ENCODE assay signal across 11 cellular contexts in genomic region chr17:59634632-59635561, GRCh38. TPM values are rescaled to one million over a fixed set of nuclear protein-coding genes. Genes with fewer than 3 reads are reported as not detected.
DNase-seq lines count a peak whose midpoint lies in the region; ATAC-seq, FAIRE-seq and TF ChIP-seq lines count a peak whose summit lies in the region.
"Had no signal": no experiment of that assay in that cellular context is flagged by ENCODE, and none has a peak within 500 bp of the region (broad histone marks: within the 10 kb centered on the region; RNA-seq: fewer than 3 reads in every experiment).

No MANE protein-coding gene starts in this region.

- H2AFZ ChIP-seq in H1 (ENCODE audit: low read length): no peak overlapping the region
- no peak overlapping the region for H2AFZ ChIP-seq in osteoblast (ENCODE audit: low read length)

- WGBS in H1 (ENCODE audit: extremely low coverage in 1 of 2, insufficient coverage in 1 of 2, insufficient read length in 1 of 2, insufficient replicate concordance in 2 of 2, low coverage in 1 of 2, low lambda C conversion rate in 2 of 2, missing lambda C conversion rate in 1 of 2), 2 experiments: 66% methylated on average over 3 of the region's 3 CpGs; no CpG with 5 or more reads in 1 of the 2 experiments

- no peak overlapping the region for H4K91ac ChIP-seq in H1 (replicated peaks; ENCODE audit: insufficient read length, low read length)

- CTCF ChIA-PET in H1 (lab: Charles Lee; ENCODE audit: partially characterized antibody): interaction anchor here (0.6 kb wide), 1 partner anchor 29 kb away, joined by 3 read pairs; no protein-coding TSS in a partner anchor

- peak; percentile 64 for ATAC-seq in GM18861 (IDR thresholded peaks at IDR 0.05; ENCODE audit: unreplicated experiment)
- ATAC-seq in HG02763 (IDR thresholded peaks at IDR 0.05; ENCODE audit: unreplicated experiment): no peak

- FAIRE-seq in H1 (lab: Jason Lieb, UNC): no peak

- no peak overlapping the region for H3K4ac ChIP-seq in H1 (replicated peaks; ENCODE audit: insufficient read length, low read depth, low read length)

- H3K56ac ChIP-seq in H1 (replicated peaks; ENCODE audit: insufficient read length, low read depth, low read length): no peak overlapping the region

- no peak overlapping the region for H3K14ac ChIP-seq in H1 (ENCODE audit: insufficient read length)

- H2BK15ac ChIP-seq in H1 (ENCODE audit: low read length): no peak overlapping the region

- 0 out of 4 replicates have a peak, but pooled peaks cover 0 to 4% of the 10 kb centered on the region in 2 experiments for H3K9me3 ChIP-seq in H1 (ENCODE audit: insufficient read depth in 2 of 2, low read depth in 1 of 2, low read length in 1 of 2)
- H3K9me3 ChIP-seq in osteoblast (ENCODE audit: low read depth, low read length): no peaks in the 10 kb centered on the region
- H3K9me3 ChIP-seq: esophagus squamous epithelium had no signal

- TF ChIP-seq POLR2A in H1 (IDR thresholded peaks at IDR 0.05; ENCODE audit: control extremely low read depth in 1 of 2, low read depth in 2 of 2, low read length in 2 of 2): no peak

- H4K20me1 ChIP-seq in H1 (replicated peaks in 1 of 2; ENCODE audit: control insufficient read depth in 1 of 2, insufficient read depth in 2 of 2, low read length in 2 of 2): peaks cover 5 to 16% of the 10 kb centered on the region in 2 experiments
- peaks cover 78% of the 10 kb centered on the region for H4K20me1 ChIP-seq in osteoblast (ENCODE audit: insufficient read depth, low read length)

- H3K23me2 ChIP-seq in H1 (ENCODE audit: low read depth, low read length): no peaks in the 10 kb centered on the region

- no peak overlapping the region for H2BK120ac ChIP-seq in H1 (replicated peaks; ENCODE audit: low read depth, low read length)

- no peak overlapping the region for H4K8ac ChIP-seq in H1 (ENCODE audit: extremely low read depth, insufficient read depth, low read length)

- peaks cover 19 to 93% of the 10 kb centered on the region in 2 experiments for H3K79me2 ChIP-seq in H1 (ENCODE audit: control insufficient read depth in 1 of 2, insufficient read depth in 2 of 2, low read length in 2 of 2)
- peaks cover 95% of the 10 kb centered on the region for H3K79me2 ChIP-seq in osteoblast (ENCODE audit: insufficient read depth, low read length)

- no peak for TF ChIP-seq EP300 in H1 (IDR thresholded peaks at IDR 0.05; ENCODE audit: borderline replicate concordance in 1 of 2, low read depth in 2 of 2, low read length in 2 of 2)

- POLR2A ChIA-PET in H1 (lab: Charles Lee; ENCODE audit: partially characterized antibody): interaction anchor here (0.5 to 4.2 kb wide), 5 partner anchors 8 to 118 kb away, joined by 3 to 17 read pairs (median 4); partner anchors contain the start of gene CLTC

- H3K4me1 ChIP-seq in H1 (replicated peaks in 1 of 4; ENCODE audit: control insufficient read depth in 3 of 4, insufficient read depth in 4 of 4, low read length in 3 of 4) (peaks cover 0 to 6% (median 4%) of the 10 kb centered on the region in 4 experiments; a peak in 5 of 7 replicates), osteoblast (ENCODE audit: insufficient read depth, low read length) (peaks cover 30% of the 10 kb centered on the region)

- no peak overlapping the region for H2BK20ac ChIP-seq in H1 (ENCODE audit: low read length)

- TF ChIP-seq CTCF in H1 (IDR thresholded peaks at IDR 0.05; ENCODE audit: control extremely low read depth in 1 of 3, insufficient read depth in 1 of 3, low read depth in 1 of 3, low read length in 3 of 3): no peak
- TF ChIP-seq CTCF in osteoblast (IDR thresholded peaks at IDR 0.05; ENCODE audit: extremely low read depth, low read depth, low read length): no peak

- no peak overlapping the region for H2BK5ac ChIP-seq in H1 (ENCODE audit: low read depth, low read length)

- no peak overlapping the region for H2AK5ac ChIP-seq in H1 (ENCODE audit: low read depth, low read length)

- no peak overlapping the region for H4K5ac ChIP-seq in H1 (ENCODE audit: insufficient read length, low read depth, low read length)

- H3K4me3 ChIP-seq in H1 (ENCODE audit: extremely low read depth in 1 of 4, insufficient read depth in 2 of 4, low read depth in 3 of 4, low read length in 4 of 4): no peak overlapping the region
- no peak overlapping the region for H3K4me3 ChIP-seq in osteoblast (ENCODE audit: insufficient read depth, low read length)
- H3K4me3 ChIP-seq: esophagus squamous epithelium had no signal

- peak; percentile 20 for DNase-seq in NCI-H69 (lab: John Stamatoyannopoulos, UW)
- DNase-seq in H1 (ENCODE audit: low read depth in 1 of 2, low spot score in 2 of 2): no peak
- DNase-seq in osteoblast (ENCODE audit: insufficient read length, low spot score, missing footprints): no peak
- no peak for DNase-seq in AG08395 (ENCODE audit: low spot score)
- DNase-seq in activated naive CD4-positive, alpha-beta T cell treated with Interleukin-2 at 50 U/mL for 16 hours: no peak
- DNase-seq in GF-D8 (lab: John Stamatoyannopoulos, UW): no peak
- DNase-seq: esophagus squamous epithelium, GDM1, naive B cell had no signal

- H3K79me1 ChIP-seq in H1 (ENCODE audit: low read depth, low read length): no peaks in the 10 kb centered on the region

- no peak overlapping the region for H3K18ac ChIP-seq in H1 (ENCODE audit: extremely low read depth, low read length)

- TF ChIP-seq RAD21 in H1 (IDR thresholded peaks at IDR 0.05 in 1 of 2, conservative IDR thresholded peaks at IDR 0.05 in 1 of 2; ENCODE audit: low read depth in 2 of 2, low read length in 2 of 2): no peak

- H2BK12ac ChIP-seq in H1 (ENCODE audit: low read depth, low read length): no peak overlapping the region

- H3K36me3 ChIP-seq in H1 (ENCODE audit: control insufficient read depth in 2 of 4, insufficient read depth in 4 of 4, low read length in 3 of 4): no peaks in the 10 kb centered on the region; a peak in 1 of 8 replicates
- peaks cover under 1% of the 10 kb centered on the region for H3K36me3 ChIP-seq in osteoblast (ENCODE audit: insufficient read depth, low read length)

- H3K27me3 ChIP-seq in H1 (replicated peaks in 1 of 4; ENCODE audit: control insufficient read depth in 3 of 4, extremely low read depth in 1 of 4, insufficient read depth in 3 of 4, low read length in 3 of 4) (no peaks in the 10 kb centered on the region), osteoblast (ENCODE audit: insufficient read depth, low read length) (no peaks in the 10 kb centered on the region)
- H3K27me3 ChIP-seq: esophagus squamous epithelium had no signal

- H3K4me2 ChIP-seq in H1 (ENCODE audit: insufficient read depth in 1 of 2, low read depth in 2 of 2, low read length in 2 of 2) (peak overlapping the region in 1 of 2 experiments; percentile 31; a peak in 2 of 4 replicates), osteoblast (ENCODE audit: insufficient read depth, low read length) (peak overlapping the region; percentile 4)

- no peak overlapping the region for H3K23ac ChIP-seq in H1 (ENCODE audit: insufficient read length)

- H3K9ac ChIP-seq in H1 (replicated peaks in 1 of 4; ENCODE audit: extremely low read depth in 1 of 4, low read depth in 3 of 4, low read length in 3 of 4): no peak overlapping the region

- H3K27ac ChIP-seq in H1 (ENCODE audit: low read depth, low read length) (no peak overlapping the region), osteoblast (ENCODE audit: low read depth, low read length) (peak overlapping the region; percentile 24)

RNA-seq across cellular contexts. Expression of gene CLTC, which starts 15.2 kb away (rescaled TPM):
- 279 and 283 TPM in 2 replicates for total RNA-seq in H1 (2021; fragmentation: NEBNext Ultra II Directional; extraction: Animal tissue kit (Norgen Biotek cat#: 25700))
- 93.0 and 175 TPM in 2 replicates for polyA plus RNA-seq in H1 (2011; rRNA removed)
- polyA plus RNA-seq in H1 (2011; cell fraction: cytosol; rRNA removed): 139 TPM
- 116 TPM for polyA plus RNA-seq in H1 (2011; cell fraction: nucleus; rRNA removed)
- polyA plus RNA-seq in H1 (2012, experiment 1 of 2): 144 to 233 TPM (median 173 TPM) in 4 replicates
- polyA plus RNA-seq in H1 (2012, experiment 2 of 2): 7.7 TPM
- polyA plus RNA-seq in H1 (2013, experiment 1 of 2): 121 TPM
- 109 TPM for polyA plus RNA-seq in H1 (2013, experiment 2 of 2)
- 499 and 773 TPM in 2 replicates for polyA minus RNA-seq in H1 (2011; rRNA and poly(A)+ RNA removed)
- polyA minus RNA-seq in H1 (2011; cell fraction: cytosol; rRNA and poly(A)+ RNA removed): 240 TPM
- polyA minus RNA-seq in H1 (2011; cell fraction: nucleus; rRNA and poly(A)+ RNA removed): 257 TPM
- total RNA-seq in osteoblast: 502 and 518 TPM in 2 replicates
